8 cellular contexts compared by ENCODE assay signal in genomic region chr3:58167431-58168351, GRCh38. TPM values are rescaled to one million over a fixed set of nuclear protein-coding genes. Genes with fewer than 3 reads are reported as not detected.
DNase-seq lines count a peak whose midpoint lies in the region; ATAC-seq lines count a peak whose summit lies in the region.

No MANE protein-coding gene starts in this region.

- intact Hi-C loops in Right ventricle myocardium superior (cut with DNase I) = loop anchor here (5.0 kb wide), 1 partner anchor 160 kb away; the partner anchor contains the start of gene FLNB

- ATAC-seq in HG02610 (IDR thresholded peaks at IDR 0.05; ENCODE audit: unreplicated experiment) (peak; percentile 64), Right ventricle myocardium superior (ENCODE audit: poor library complexity) (peak; percentile 76)

- DNase-seq in GDM1 (lab: John Stamatoyannopoulos, UW) = peak; percentile 32
- peak; percentile 70 for DNase-seq in RPMI8226
- DNase-seq in activated naive CD4-positive, alpha-beta T cell treated with anti-CD3 and anti-CD28 coated beads, Interleukin-2, amount 50 U/mL, for 16 hours = peak; percentile 67
- DNase-seq in Right ventricle myocardium superior = peak; percentile 73
- peak; percentile 56 for DNase-seq in putamen (ENCODE audit: low spot score)
- no peak for DNase-seq in HPDE6-E6E7 (ENCODE audit: extremely low spot score)
- no peak for DNase-seq in NCI-H128 (lab: John Stamatoyannopoulos, UW; ENCODE audit: unreplicated experiment)

RNA-seq across cellular contexts. Expression of gene DNASE1L3, which starts 43.1 kb away (rescaled TPM):
- 3.7 TPM for total RNA-seq in Right ventricle myocardium superior

Comparison
In these comparisons a context has a peak if more than half of its experiments do, and no peak if none do; other contexts are left out.
1. DNase-seq: peak in GDM1 (single experiment), RPMI8226 (single experiment), activated naive CD4-positive, alpha-beta T cell treated with anti-CD3 and anti-CD28 coated beads, Interleukin-2, amount 50 U/mL, for 16 hours (single experiment), Right ventricle myocardium superior (single experiment) and putamen (single experiment); none in HPDE6-E6E7 (single experiment) and NCI-H128 (single experiment).